In genomic region chr2:33216508-33217182, GRCh38 we compare ENCODE assay signal across 14 cellular contexts.
DNase-seq lines count a peak whose midpoint lies in the region; ATAC-seq, FAIRE-seq and TF ChIP-seq lines count a peak whose summit lies in the region.
"Had no signal": no experiment of that assay in that cellular context is flagged by ENCODE, and none has a peak within 500 bp of the region (broad histone marks: within the 10 kb centered on the region; RNA-seq: fewer than 3 reads in every experiment).

No MANE protein-coding gene starts in this region.

- no peaks in the 10 kb centered on the region for H3K36me3 Mint-ChIP-seq in Caco-2 (ENCODE audit: insufficient read depth, unreplicated experiment)
- H3K36me3 Mint-ChIP-seq: activated naive CD4-positive, alpha-beta T cell treated with anti-CD3 and anti-CD28 coated beads, Interleukin-2, amount 10 ng/mL, durations not matched to agents 7 days and 5 days had no signal

- H3K9me3 Mint-ChIP-seq in Caco-2 (ENCODE audit: unreplicated experiment) = no peaks in the 10 kb centered on the region
- H3K9me3 Mint-ChIP-seq: activated naive CD4-positive, alpha-beta T cell treated with anti-CD3 and anti-CD28 coated beads, Interleukin-2, amount 10 ng/mL, durations not matched to agents 7 days and 5 days had no signal

- H3K4me3 ChIP-seq in bronchial epithelial cell (ENCODE audit: low read depth, low read length) = no peak overlapping the region
- no peak overlapping the region for H3K4me3 ChIP-seq in left ventricle myocardium inferior
- H3K4me3 ChIP-seq in rectal smooth muscle tissue (ENCODE audit: low read length) = no peak overlapping the region
- H3K4me3 ChIP-seq in Caco-2 (ENCODE audit: low read depth, low read length) = no peak overlapping the region
- no peak overlapping the region for H3K4me3 ChIP-seq in Karpas-422 (ENCODE audit: low read length)

- H3K27me3 ChIP-seq in bronchial epithelial cell (ENCODE audit: control insufficient read depth, insufficient read depth, low read length) = no peaks in the 10 kb centered on the region
- no peaks in the 10 kb centered on the region for H3K27me3 ChIP-seq in left ventricle myocardium inferior (ENCODE audit: low read depth)
- no peaks in the 10 kb centered on the region for H3K27me3 ChIP-seq in rectal smooth muscle tissue (ENCODE audit: control insufficient read depth, insufficient read depth, low read length)
- H3K27me3 ChIP-seq in Caco-2 (replicated peaks; ENCODE audit: control insufficient read depth, insufficient read depth, low read length) = no peaks in the 10 kb centered on the region
- H3K27me3 ChIP-seq in Karpas-422 (ENCODE audit: low read length) = no peaks in the 10 kb centered on the region

- intact Hi-C loops in left ventricle myocardium inferior (cut with micrococcal nuclease) (no loop called here), Caco-2 (cut with micrococcal nuclease; ENCODE audit: unreplicated experiment) (no loop called here)

- H3K4me1 ChIP-seq in left ventricle myocardium inferior (peaks cover 72% of the 10 kb centered on the region), rectal smooth muscle tissue (ENCODE audit: control insufficient read depth, insufficient read depth, low read length) (peaks cover 12% of the 10 kb centered on the region), Caco-2 (peaks cover 36% of the 10 kb centered on the region), Karpas-422 (ENCODE audit: low read length) (peaks cover 7% of the 10 kb centered on the region)
- H3K4me1 ChIP-seq: parathyroid adenoma had no signal

- H3K27me3 Mint-ChIP-seq in Caco-2 (ENCODE audit: insufficient read depth, unreplicated experiment) = no peaks in the 10 kb centered on the region

- FAIRE-seq in bronchial epithelial cell (lab: Jason Lieb, UNC) = no peak
- FAIRE-seq: H1, islet of Langerhans had no signal

- no TSS peak for BruUV-seq in Caco-2 (replicated peaks; lab: Mats Ljungman, UMichigan)

- no peak for ATAC-seq in HG02763 (IDR thresholded peaks at IDR 0.05; ENCODE audit: unreplicated experiment)

- no peak overlapping the region for H3K27ac Mint-ChIP-seq in Caco-2 (ENCODE audit: unreplicated experiment)
- H3K27ac Mint-ChIP-seq: activated naive CD4-positive, alpha-beta T cell treated with anti-CD3 and anti-CD28 coated beads, Interleukin-2, amount 10 ng/mL, durations not matched to agents 7 days and 5 days had no signal

- H3K36me3 ChIP-seq in bronchial epithelial cell (ENCODE audit: control insufficient read depth, insufficient read depth, low read length) = no peaks in the 10 kb centered on the region
- peaks cover under 1% of the 10 kb centered on the region for H3K36me3 ChIP-seq in left ventricle myocardium inferior
- H3K36me3 ChIP-seq in rectal smooth muscle tissue (ENCODE audit: control insufficient read depth, insufficient read depth, low read length) = no peaks in the 10 kb centered on the region
- H3K36me3 ChIP-seq in Caco-2 (ENCODE audit: control insufficient read depth, insufficient read depth, low read length) = no peaks in the 10 kb centered on the region
- no peaks in the 10 kb centered on the region for H3K36me3 ChIP-seq in Karpas-422 (ENCODE audit: insufficient read depth, low read length)

- H3K4me1 Mint-ChIP-seq in Caco-2 (ENCODE audit: low read depth, unreplicated experiment) = peaks cover 32% of the 10 kb centered on the region
- H3K4me1 Mint-ChIP-seq: activated naive CD4-positive, alpha-beta T cell treated with anti-CD3 and anti-CD28 coated beads, Interleukin-2, amount 10 ng/mL, durations not matched to agents 7 days and 5 days had no signal

- DNase-seq in AG08396 (ENCODE audit: low spot score) = peak; percentile 30
- DNase-seq in bronchial epithelial cell (ENCODE audit: low read depth) = peak; percentile 59
- peak; percentile 69 for DNase-seq in left ventricle myocardium inferior
- DNase-seq in Caco-2 = no peak
- DNase-seq in HuH-7.5 (ENCODE audit: low spot score) = no peak
- DNase-seq in Karpas-422 = no peak
- DNase-seq: activated CD4-positive, alpha-beta T cell treated with anti-CD3 and anti-CD28 coated beads, Interleukin-2, amount 50 U/mL, for 48 hours; activated naive CD4-positive, alpha-beta T cell treated with anti-CD3 and anti-CD28 coated beads, Interleukin-2, amount 10 ng/mL, durations not matched to agents 7 days and 5 days; NCI-H2029 treated with DMSO at 0.1 percent for 48 hours had no signal

- no peaks in the 10 kb centered on the region for H3K9me2 ChIP-seq in Karpas-422 (replicated peaks; ENCODE audit: insufficient read depth, low read length)

- H3K27ac ChIP-seq in left ventricle myocardium inferior (replicated peaks) = peak overlapping the region; percentile 66
- peak overlapping the region; percentile 42 for H3K27ac ChIP-seq in rectal smooth muscle tissue (ENCODE audit: low read depth, low read length)
- no peak overlapping the region for H3K27ac ChIP-seq in Karpas-422 (ENCODE audit: low read length)
- H3K27ac ChIP-seq: parathyroid adenoma had no signal

- CTCF ChIA-PET in Caco-2 (lab: Charles Lee) = no interaction called here

- no peak for TF ChIP-seq CTCF in bronchial epithelial cell (IDR thresholded peaks at IDR 0.05; ENCODE audit: insufficient read depth, low read length, severe bottlenecking)
- TF ChIP-seq CTCF in left ventricle myocardium inferior (IDR thresholded peaks at IDR 0.05; ENCODE audit: borderline replicate concordance) = no peak
- no peak for TF ChIP-seq CTCF in Caco-2 (IDR thresholded peaks at IDR 0.05; ENCODE audit: insufficient read depth in 1 of 2, low read depth in 1 of 2, low read length in 1 of 2, severe bottlenecking in 1 of 2, unreplicated experiment in 1 of 2)

- no peak overlapping the region for H3K9ac ChIP-seq in rectal smooth muscle tissue (ENCODE audit: low read length)
- no peak overlapping the region for H3K9ac ChIP-seq in Karpas-422 (ENCODE audit: low read length)
- H3K9ac ChIP-seq: parathyroid adenoma had no signal

- no peak overlapping the region for H3K4me2 ChIP-seq in Karpas-422 (ENCODE audit: low read depth, low read length, poor library complexity, severe bottlenecking)

- H2AFZ ChIP-seq in Karpas-422 (ENCODE audit: low read length) = no peak overlapping the region
- H2AFZ ChIP-seq: parathyroid adenoma had no signal

- no peaks in the 10 kb centered on the region for H3K79me2 ChIP-seq in Karpas-422 (ENCODE audit: low read length)
- H3K79me2 ChIP-seq: parathyroid adenoma had no signal

- no peak overlapping the region for H3K4me3 Mint-ChIP-seq in Caco-2 (ENCODE audit: unreplicated experiment)
- H3K4me3 Mint-ChIP-seq: activated naive CD4-positive, alpha-beta T cell treated with anti-CD3 and anti-CD28 coated beads, Interleukin-2, amount 10 ng/mL, durations not matched to agents 7 days and 5 days had no signal

- POLR2A ChIA-PET in Caco-2 (lab: Charles Lee) = no interaction called here

- no peaks in the 10 kb centered on the region for H4K20me1 ChIP-seq in Karpas-422 (ENCODE audit: insufficient read depth, low read depth, low read length)

- H3K9me3 ChIP-seq in left ventricle myocardium inferior (replicated peaks) = no peaks in the 10 kb centered on the region
- H3K9me3 ChIP-seq in Caco-2 = no peaks in the 10 kb centered on the region
- no peaks in the 10 kb centered on the region for H3K9me3 ChIP-seq in Karpas-422 (ENCODE audit: low read length)

Comparison
In these comparisons a context has a peak if more than half of its experiments do, and no peak if none do; other contexts are left out.
1. DNase-seq: peak in AG08396 (single experiment), bronchial epithelial cell (single experiment) and left ventricle myocardium inferior (single experiment); none in Caco-2 (0 of 2), HuH-7.5 (single experiment) and Karpas-422 (single experiment).